ENCODE assay signal across 18 cellular contexts in the genomic region with DNA sequence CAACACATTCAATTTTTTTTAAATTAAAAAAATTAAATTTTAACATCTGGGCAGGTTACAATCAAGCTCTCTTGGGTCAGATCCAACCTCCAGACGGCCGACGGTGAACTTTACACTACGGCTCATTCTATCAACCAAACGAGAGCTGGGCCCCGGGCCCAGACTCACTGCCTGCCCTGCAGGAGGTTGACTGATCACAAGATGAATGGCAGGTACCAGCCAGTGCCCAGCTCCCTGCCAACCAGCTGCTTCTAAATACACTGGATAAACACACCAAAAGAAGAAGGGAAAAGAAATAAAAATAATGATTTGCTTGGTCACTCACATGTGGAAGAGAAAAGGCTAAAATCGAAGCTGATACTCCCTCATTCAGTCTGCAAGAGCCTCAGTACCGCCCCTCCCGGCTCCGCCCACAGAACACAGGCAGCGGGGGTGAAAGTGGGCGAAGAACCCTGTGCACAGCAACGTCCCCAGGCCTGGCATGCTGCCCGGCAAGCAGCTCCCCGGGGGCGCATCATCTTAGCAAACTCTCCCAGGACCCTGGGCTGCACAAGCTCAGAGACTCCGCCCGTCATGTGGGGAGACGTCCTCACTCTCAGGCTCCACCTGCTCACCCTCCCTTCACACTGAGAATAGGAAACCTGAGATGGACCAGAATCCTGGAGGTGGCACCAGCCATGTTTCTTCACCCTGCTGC.
DNase-seq lines count a peak whose midpoint lies in the region; ATAC-seq and TF ChIP-seq lines count a peak whose summit lies in the region.
"Had no signal": no experiment of that assay in that cellular context is flagged by ENCODE, and none has a peak within 500 bp of the region (broad histone marks: within the 10 kb centered on the region; RNA-seq: fewer than 3 reads in every experiment).

No MANE protein-coding gene starts in this region.

- H3K9me3 Mint-ChIP-seq in stimulated activated naive CD8-positive, alpha-beta T cell treated with anti-CD3 and anti-CD28 coated beads, Interleukin-15, amount 100 ng/mL, for 72 hours = peaks cover 22 to 37% of the 10 kb centered on the region in 2 donors

- no peak overlapping the region for H3K4me3 ChIP-seq in brain microvascular endothelial cell (ENCODE audit: low read depth, low read length)
- H3K4me3 ChIP-seq: gastroesophageal sphincter, K562, smooth muscle cell, vagina had no signal

- no peaks in the 10 kb centered on the region for H3K36me3 ChIP-seq in brain microvascular endothelial cell (replicated peaks)
- H3K36me3 ChIP-seq: gastroesophageal sphincter, vagina, WERI-Rb-1 had no signal

- DNase-seq in DMS79 (lab: John Stamatoyannopoulos, UW) (peak; percentile 93), NCI-H146 (lab: John Stamatoyannopoulos, UW) (peak; percentile 68), NCI-H345 (lab: John Stamatoyannopoulos, UW) (peak; percentile 97), kidney glomerular epithelial cell (lab: John Stamatoyannopoulos, UW) (peak; percentile 87), midbrain (lab: John Stamatoyannopoulos, UW) (no peak), brain microvascular endothelial cell (no peak)
- no peak for DNase-seq in stimulated activated naive CD8-positive, alpha-beta T cell treated with anti-CD3 and anti-CD28 coated beads, Interleukin-15, amount 100 ng/mL, for 72 hours
- DNase-seq: activated CD8-positive, alpha-beta memory T cell treated with anti-CD3 and anti-CD28 coated beads for 24 hours; islet precursor cell; NCI-H1048; occipital lobe; PC-3; WERI-Rb-1 had no signal

- ATAC-seq in GM21529 (IDR thresholded peaks at IDR 0.05; ENCODE audit: unreplicated experiment) = no peak
- no peak for ATAC-seq in stimulated activated naive CD8-positive, alpha-beta T cell treated with anti-CD3 and anti-CD28 coated beads, Interleukin-15, amount 100 ng/mL, for 72 hours
- ATAC-seq: gastroesophageal sphincter, K562, PC-3 had no signal

- H3K27ac Mint-ChIP-seq in stimulated activated naive CD8-positive, alpha-beta T cell treated with anti-CD3 and anti-CD28 coated beads, Interleukin-15, amount 100 ng/mL, for 72 hours = no peak overlapping the region

- in situ Hi-C loops in brain microvascular endothelial cell (cut with HindIII; ENCODE audit: low pct_ligation_motif_present, low sequenced_read_pairs) = no loop called here

- no peak for TF ChIP-seq CTCF in brain microvascular endothelial cell (IDR thresholded peaks at IDR 0.05; ENCODE audit: low read depth, low read length, missing control alignments)

- no peak overlapping the region for H3K4me3 Mint-ChIP-seq in stimulated activated naive CD8-positive, alpha-beta T cell treated with anti-CD3 and anti-CD28 coated beads, Interleukin-15, amount 100 ng/mL, for 72 hours

- no peaks in the 10 kb centered on the region for H3K4me1 Mint-ChIP-seq in stimulated activated naive CD8-positive, alpha-beta T cell treated with anti-CD3 and anti-CD28 coated beads, Interleukin-15, amount 100 ng/mL, for 72 hours

- H3K27me3 Mint-ChIP-seq in stimulated activated naive CD8-positive, alpha-beta T cell treated with anti-CD3 and anti-CD28 coated beads, Interleukin-15, amount 100 ng/mL, for 72 hours = peaks cover 13% of the 10 kb centered on the region

- no peak overlapping the region for H3K27ac ChIP-seq in brain microvascular endothelial cell
- H3K27ac ChIP-seq: gastroesophageal sphincter, vagina, WERI-Rb-1 had no signal

- no peaks in the 10 kb centered on the region for H3K27me3 ChIP-seq in brain microvascular endothelial cell (replicated peaks)
- H3K27me3 ChIP-seq: vagina had no signal

Comparison
In these comparisons a context has a peak if more than half of its experiments do, and no peak if none do; other contexts are left out.
1. DNase-seq: peak in DMS79 (single experiment), NCI-H146 (single experiment), NCI-H345 (single experiment) and kidney glomerular epithelial cell (single experiment); none in midbrain (single experiment), stimulated activated naive CD8-positive, alpha-beta T cell treated with anti-CD3 and anti-CD28 coated beads, Interleukin-15, amount 100 ng/mL, for 72 hours (0 of 2) and brain microvascular endothelial cell (single experiment).